35 cellular contexts compared by ENCODE assay signal in genomic region chr20:2804041-2804828, GRCh38. TPM values are rescaled to one million over a fixed set of nuclear protein-coding genes. Genes with fewer than 3 reads are reported as not detected.
DNase-seq lines count a peak whose midpoint lies in the region; ATAC-seq, FAIRE-seq and TF ChIP-seq lines count a peak whose summit lies in the region.
"Had no signal": no experiment of that assay in that cellular context is flagged by ENCODE, and none has a peak within 500 bp of the region (broad histone marks: within the 10 kb centered on the region; RNA-seq: fewer than 3 reads in every experiment).

No MANE protein-coding gene starts in this region.

- H3K36me3 ChIP-seq in astrocyte (ENCODE audit: insufficient read depth, low read length) = no peaks in the 10 kb centered on the region
- no peaks in the 10 kb centered on the region for H3K36me3 ChIP-seq in iPS-18a (ENCODE audit: control insufficient read depth, low read depth, low read length)
- H3K36me3 ChIP-seq in effector memory CD4-positive, alpha-beta T cell (ENCODE audit: control insufficient read depth, insufficient read depth, low read length) = no peaks in the 10 kb centered on the region
- H3K36me3 ChIP-seq: esophagus squamous epithelium, HAP-1, heart left ventricle, lower lobe of right lung, spleen had no signal

- H2AFZ ChIP-seq in astrocyte (ENCODE audit: low read depth, low read length) = no peak overlapping the region

- H3K4me3 Mint-ChIP-seq in astrocyte (ENCODE audit: unreplicated experiment) (no peak overlapping the region), osteocyte (ENCODE audit: unreplicated experiment) (no peak overlapping the region)
- H3K4me3 Mint-ChIP-seq: activated CD8-positive, alpha-beta T cell treated with anti-CD3 and anti-CD28 coated beads, Interleukin-2, amount 10 ng/mL, durations not matched to agents 7 days and 5 days; brain; natural killer cell had no signal

- H3K36me3 Mint-ChIP-seq in astrocyte (ENCODE audit: low read depth, unreplicated experiment) = no peaks in the 10 kb centered on the region
- peaks cover 6% of the 10 kb centered on the region for H3K36me3 Mint-ChIP-seq in osteocyte (ENCODE audit: unreplicated experiment)
- H3K36me3 Mint-ChIP-seq: brain had no signal

- H3K9me3 ChIP-seq in astrocyte (ENCODE audit: insufficient read depth, low read depth, low read length) (peaks cover 11% of the 10 kb centered on the region), iPS-18a (ENCODE audit: control insufficient read depth, low read depth, low read length) (no peaks in the 10 kb centered on the region)
- no peaks in the 10 kb centered on the region for H3K9me3 ChIP-seq in effector memory CD4-positive, alpha-beta T cell (ENCODE audit: control insufficient read depth, low read length)
- H3K9me3 ChIP-seq: esophagus squamous epithelium, HAP-1, lower lobe of right lung, mucosa of descending colon, spleen had no signal

- H3K27ac Mint-ChIP-seq in astrocyte (ENCODE audit: unreplicated experiment) (no peak overlapping the region), osteocyte (ENCODE audit: unreplicated experiment) (no peak overlapping the region)
- H3K27ac Mint-ChIP-seq: activated CD8-positive, alpha-beta T cell treated with anti-CD3 and anti-CD28 coated beads, Interleukin-2, amount 10 ng/mL, durations not matched to agents 7 days and 5 days; activated T-helper 2 cell treated with anti-CD3 and anti-CD28 coated beads, Interferon-gamma antibody, Interleukin-2, Interleukin-4, amounts not matched to agents 10 μg/mL and 5 μg/mL and 100 μg/mL, durations not matched to agents 14 hours and 24 hours and 36 hours; brain; natural killer cell had no signal

- ATAC-seq in GM19463 (IDR thresholded peaks at IDR 0.05; ENCODE audit: unreplicated experiment) (no peak), HG02884 (IDR thresholded peaks at IDR 0.05; ENCODE audit: unreplicated experiment) (no peak)
- ATAC-seq: activated CD8-positive, alpha-beta T cell treated with anti-CD3 and anti-CD28 coated beads, Interleukin-2, amount 10 ng/mL, durations not matched to agents 7 days and 5 days; mucosa of descending colon; natural killer cell; stimulated activated naive CD8-positive, alpha-beta T cell treated with anti-CD3 and anti-CD28 coated beads, Interleukin-15, Interleukin-2, amounts not matched to agents 100 U/mL and 50 U/mL, for 24 hours had no signal

- no peaks in the 10 kb centered on the region for H3K79me2 ChIP-seq in astrocyte (ENCODE audit: insufficient read depth, low read length)

- H3K4me1 ChIP-seq in astrocyte (ENCODE audit: insufficient read depth, low read length) = peaks cover 18% of the 10 kb centered on the region
- H3K4me1 ChIP-seq in iPS-18a (ENCODE audit: control insufficient read depth, low read depth, low read length) = peaks cover 15% of the 10 kb centered on the region
- peaks cover 21% of the 10 kb centered on the region for H3K4me1 ChIP-seq in effector memory CD4-positive, alpha-beta T cell (ENCODE audit: control insufficient read depth, insufficient read depth, low read length, poor library complexity, severe bottlenecking)
- H3K4me1 ChIP-seq: foreskin keratinocyte had no signal

- no peak for FAIRE-seq in astrocyte (lab: Jason Lieb, UNC)
- FAIRE-seq: endometrium, RCC 7860 had no signal

- no peak overlapping the region for H3K27ac ChIP-seq in astrocyte (ENCODE audit: low read depth, low read length)
- H3K27ac ChIP-seq in iPS-18a (ENCODE audit: low read length) = no peak overlapping the region
- no peak overlapping the region for H3K27ac ChIP-seq in effector memory CD4-positive, alpha-beta T cell (ENCODE audit: insufficient read depth, low read length, poor library complexity, severe bottlenecking)
- H3K27ac ChIP-seq: esophagus squamous epithelium, foreskin keratinocyte, heart left ventricle, lower lobe of right lung, spleen had no signal

- H3K27me3 ChIP-seq in astrocyte (ENCODE audit: insufficient read depth, low read length) (peaks cover 67% of the 10 kb centered on the region), iPS-18a (ENCODE audit: control insufficient read depth, insufficient read depth, low read length) (peaks cover 73% of the 10 kb centered on the region)
- peaks cover 27% of the 10 kb centered on the region for H3K27me3 ChIP-seq in effector memory CD4-positive, alpha-beta T cell (replicated peaks; ENCODE audit: control insufficient read depth, insufficient read depth, low read length, poor library complexity, severe bottlenecking)

- TF ChIP-seq CTCF in astrocyte (IDR thresholded peaks at IDR 0.05; ENCODE audit: insufficient read depth, low read depth, low read length) = no peak
- no peak for TF ChIP-seq CTCF in osteocyte (IDR thresholded peaks at IDR 0.05)

- peaks cover 25% of the 10 kb centered on the region for H3K9me3 Mint-ChIP-seq in astrocyte (ENCODE audit: unreplicated experiment)
- no peaks in the 10 kb centered on the region for H3K9me3 Mint-ChIP-seq in osteocyte (ENCODE audit: unreplicated experiment)
- H3K9me3 Mint-ChIP-seq: activated T-helper 2 cell treated with anti-CD3 and anti-CD28 coated beads, Interferon-gamma antibody, Interleukin-2, Interleukin-4, amounts not matched to agents 10 μg/mL and 5 μg/mL and 100 μg/mL, durations not matched to agents 14 hours and 24 hours and 36 hours; natural killer cell had no signal

- H3K4me1 Mint-ChIP-seq in astrocyte (ENCODE audit: low read depth, unreplicated experiment) = peaks cover 10% of the 10 kb centered on the region
- H3K4me1 Mint-ChIP-seq in osteocyte (ENCODE audit: unreplicated experiment) = peaks cover 29% of the 10 kb centered on the region

- H3K27me3 Mint-ChIP-seq in astrocyte (ENCODE audit: low read depth, unreplicated experiment) (peaks cover 72% of the 10 kb centered on the region), osteocyte (ENCODE audit: unreplicated experiment) (peaks cover 35% of the 10 kb centered on the region)

- H3K4me3 ChIP-seq in astrocyte (ENCODE audit: insufficient read depth, low read depth, low read length) (no peak overlapping the region), iPS-18a (ENCODE audit: low read length) (peak overlapping the region; percentile 37)
- no peak overlapping the region for H3K4me3 ChIP-seq in effector memory CD4-positive, alpha-beta T cell (ENCODE audit: insufficient read depth, low read depth, low read length, poor library complexity, severe bottlenecking)
- H3K4me3 ChIP-seq: esophagus squamous epithelium, HAP-1, lower lobe of right lung, mucosa of descending colon, spleen had no signal

- DNase-seq in astrocyte (ENCODE audit: low read depth) = no peak
- peak; percentile 21 for DNase-seq in osteocyte (ENCODE audit: extremely low spot score, unreplicated experiment)
- DNase-seq in effector memory CD4-positive, alpha-beta T cell = no peak
- DNase-seq: activated CD8-positive, alpha-beta T cell treated with anti-CD3 and anti-CD28 coated beads, Interleukin-2, amount 10 ng/mL, durations not matched to agents 7 days and 5 days; activated naive CD4-positive, alpha-beta T cell treated with anti-CD3 and anti-CD28 coated beads, Interleukin-2, amount 50 U/mL, for 16 hours; activated T-cell treated with anti-CD3 and anti-CD28 coated beads for 4 hours; C1 segment of cervical spinal cord; COR-L47; dermis blood vessel endothelial cell; esophagus squamous epithelium; foreskin keratinocyte; heart left ventricle; lower lobe of right lung; mucosa of descending colon; natural killer cell; NCI-H1048; NCI-H446; NCI-H774; stimulated activated CD4-positive, alpha-beta T cell treated with anti-CD3 and anti-CD28 coated beads, Interleukin-2, amount 100 ng/mL, for 24 hours; stimulated activated naive CD8-positive, alpha-beta T cell treated with anti-CD3 and anti-CD28 coated beads, Interleukin-15, Interleukin-2, amounts not matched to agents 100 U/mL and 50 U/mL, for 24 hours; SW 1271 had no signal

- H4K20me1 ChIP-seq in astrocyte (ENCODE audit: insufficient read depth, low read length) = no peaks in the 10 kb centered on the region

- H3K9ac ChIP-seq in astrocyte (ENCODE audit: low read length) (no peak overlapping the region), iPS-18a (ENCODE audit: low read length) (no peak overlapping the region)

- peak overlapping the region; percentile 60 for H3K4me2 ChIP-seq in astrocyte (ENCODE audit: low read length)

RNA-seq across cellular contexts. Expression of gene CPXM1, which starts 3.8 kb away (rescaled TPM):
- 10.6 and 10.9 TPM in 2 replicates for total RNA-seq in astrocyte
- 84.0 and 85.8 TPM in 2 replicates for total RNA-seq in osteocyte
- total RNA-seq: foreskin keratinocyte had no signal

RNA-seq across cellular contexts. Expression of gene C20orf141, which starts 10.6 kb away (rescaled TPM):
- total RNA-seq in astrocyte (not detected in 2 replicates), osteocyte (not detected in 2 replicates)
- total RNA-seq: activated CD8-positive, alpha-beta T cell treated with anti-CD3 and anti-CD28 coated beads, Interleukin-2, amount 10 ng/mL, durations not matched to agents 7 days and 5 days; activated T-helper 2 cell treated with anti-CD3 and anti-CD28 coated beads, Interferon-gamma antibody, Interleukin-2, Interleukin-4, amounts not matched to agents 10 μg/mL and 5 μg/mL and 100 μg/mL, durations not matched to agents 14 hours and 24 hours and 36 hours; dermis blood vessel endothelial cell; esophagus squamous epithelium; foreskin keratinocyte; G401; heart left ventricle; lower lobe of right lung; mucosa of descending colon; natural killer cell; posterior vena cava; right cardiac atrium; spleen; temporal lobe; ureter had no signal

RNA-seq across cellular contexts. Expression of gene TMEM239, which starts 11.9 kb away (rescaled TPM):
- total RNA-seq in astrocyte = not detected in 2 replicates
- total RNA-seq in osteocyte = not detected in 2 replicates
- total RNA-seq: activated CD8-positive, alpha-beta T cell treated with anti-CD3 and anti-CD28 coated beads, Interleukin-2, amount 10 ng/mL, durations not matched to agents 7 days and 5 days; activated T-helper 2 cell treated with anti-CD3 and anti-CD28 coated beads, Interferon-gamma antibody, Interleukin-2, Interleukin-4, amounts not matched to agents 10 μg/mL and 5 μg/mL and 100 μg/mL, durations not matched to agents 14 hours and 24 hours and 36 hours; dermis blood vessel endothelial cell; esophagus squamous epithelium; foreskin keratinocyte; G401; heart left ventricle; lower lobe of right lung; mucosa of descending colon; natural killer cell; posterior vena cava; right cardiac atrium; spleen; temporal lobe; ureter had no signal

RNA-seq across cellular contexts. Expression of gene PCED1A, which starts 36.2 kb away (rescaled TPM):
- 17.2 and 23.5 TPM in 2 replicates for total RNA-seq in astrocyte
- 68.3 and 80.8 TPM in 2 replicates for total RNA-seq in osteocyte

RNA-seq across cellular contexts. Expression of gene VPS16, which starts 36.3 kb away (rescaled TPM):
- total RNA-seq in astrocyte = 24.9 and 25.1 TPM in 2 replicates
- 45.2 and 51.1 TPM in 2 replicates for total RNA-seq in osteocyte
